Comparison of ENCODE assay signal across 1 cellular context in the genomic region with DNA sequence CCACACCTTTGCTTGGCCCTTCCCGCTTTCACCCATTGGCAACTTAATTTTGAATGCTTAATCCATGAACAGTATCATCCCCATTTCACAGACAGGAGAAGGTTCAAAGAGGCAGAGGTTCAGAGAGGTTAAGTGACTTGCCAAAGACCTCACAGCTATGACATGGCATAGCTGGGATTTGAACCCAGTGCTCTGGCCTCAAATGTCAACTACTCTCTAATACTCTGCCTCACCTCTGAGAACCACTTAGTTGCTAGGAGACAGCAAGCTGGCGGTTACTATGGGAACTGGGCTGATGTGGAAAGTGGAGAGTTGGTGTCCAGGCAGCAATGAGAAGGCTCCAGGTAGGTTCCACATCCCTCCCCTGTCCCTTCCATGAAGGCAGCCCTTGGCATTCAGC.
A peak's percentile ranks its signal among the peaks of the same experiment; 100 is the strongest.
TF ChIP-seq lines count a peak whose summit lies in the region.

No MANE protein-coding gene starts in this region.

TF ChIP-seq in A549, 52 proteins besides CTCF, POLR2A, EP300 and RAD21:
- no peak for TF ChIP-seq HOXB13 (CRISPR knock-in tag; IDR thresholded peaks at IDR 0.05; ENCODE audit: low read depth)
- peak; percentile 15 for TF ChIP-seq ZFP36 (IDR thresholded peaks at IDR 0.05; ENCODE audit: borderline replicate concordance, partially characterized antibody)
